In genomic region chr1:26828352-26829093, GRCh38 we compare ENCODE assay signal across 1 cellular context.
TF ChIP-seq lines count a peak whose summit lies in the region.

No MANE protein-coding gene starts in this region.

TF ChIP-seq in GM12878, 131 proteins besides CTCF, POLR2A, EP300 and RAD21 (continues in another document):
- TF ChIP-seq TCF7 (IDR thresholded peaks at IDR 0.05; ENCODE audit: borderline replicate concordance) (no peak), PBX3 (IDR thresholded peaks at IDR 0.05; ENCODE audit: insufficient replicate concordance, low read depth, low read length) (no peak), EED (IDR thresholded peaks at IDR 0.05; ENCODE audit: low read depth) (no peak), SPI1 (IDR thresholded peaks at IDR 0.05; ENCODE audit: borderline replicate concordance, insufficient read depth, low read depth, low read length) (peak; percentile 5; the same call in 1 of the 2 replicates), HDGF (IDR thresholded peaks at IDR 0.05) (no peak), JUND (IDR thresholded peaks at IDR 0.05; ENCODE audit: low read depth, low read length) (no peak), RAD51 (IDR thresholded peaks at IDR 0.05) (no peak), ESRRA (IDR thresholded peaks at IDR 0.05; ENCODE audit: low read length) (no peak), CBFB (IDR thresholded peaks at IDR 0.05; ENCODE audit: low read depth) (0 out of 2 replicates have a peak, but pooled peaks have one; percentile 23), MAX (IDR thresholded peaks at IDR 0.05; ENCODE audit: low read depth, low read length) (no peak), SP1 (IDR thresholded peaks at IDR 0.05; ENCODE audit: low read depth, low read length) (no peak), SIX5 (IDR thresholded peaks at IDR 0.05; ENCODE audit: low read depth, low read length, severe bottlenecking) (no peak), NFIC (IDR thresholded peaks at IDR 0.05; ENCODE audit: low read depth, low read length) (0 out of 2 replicates have a peak, but pooled peaks have one; percentile 34), RUNX3 (IDR thresholded peaks at IDR 0.05; ENCODE audit: low read length) (peak; percentile 50; the same call in 1 of the 2 replicates), TBL1XR1 (IDR thresholded peaks at IDR 0.05; ENCODE audit: low read depth, low read length) (no peak), STAT3 (IDR thresholded peaks at IDR 0.05; ENCODE audit: low read depth, low read length) (no peak), SRF (IDR thresholded peaks at IDR 0.05; ENCODE audit: low read depth in 2 of 2, low read length in 2 of 2) (no peak), MLLT1 (IDR thresholded peaks at IDR 0.05) (no peak; the same call in 1 of the 2 replicates), ZBTB33 (IDR thresholded peaks at IDR 0.05) (no peak), NKRF (conservative IDR thresholded peaks at IDR 0.05) (no peak), NR2C1 (IDR thresholded peaks at IDR 0.05) (no peak), IKZF1 (conservative IDR thresholded peaks at IDR 0.05) (no peak; the same call in 1 of the 2 replicates), NR2F1 (conservative IDR thresholded peaks at IDR 0.05) (peak; percentile 91), EZH2 (IDR thresholded peaks at IDR 0.05; ENCODE audit: borderline replicate concordance, control insufficient read depth, low read depth, low read length) (no peak), RELA (IDR thresholded peaks at IDR 0.05; ENCODE audit: borderline replicate concordance, partially characterized antibody) (no peak), ATF7 (IDR thresholded peaks at IDR 0.05; ENCODE audit: low read depth) (no peak), RCOR1 (conservative IDR thresholded peaks at IDR 0.05; ENCODE audit: low read depth, low read length) (no peak), MYC (IDR thresholded peaks at IDR 0.05; ENCODE audit: insufficient read depth, insufficient read length, insufficient replicate concordance, low read length, severe bottlenecking) (no peak), ZNF384 (IDR thresholded peaks at IDR 0.05; ENCODE audit: borderline replicate concordance, low read depth, low read length) (no peak), HDAC2 (IDR thresholded peaks at IDR 0.05) (no peak), ASH2L (IDR thresholded peaks at IDR 0.05; ENCODE audit: borderline replicate concordance, low read depth) (no peak), NFYA (IDR thresholded peaks at IDR 0.05; ENCODE audit: borderline replicate concordance, low read depth, low read length) (no peak), SREBF2 (IDR thresholded peaks at IDR 0.05; ENCODE audit: low read length) (no peak)
- TF ChIP-seq, protein P1, sequence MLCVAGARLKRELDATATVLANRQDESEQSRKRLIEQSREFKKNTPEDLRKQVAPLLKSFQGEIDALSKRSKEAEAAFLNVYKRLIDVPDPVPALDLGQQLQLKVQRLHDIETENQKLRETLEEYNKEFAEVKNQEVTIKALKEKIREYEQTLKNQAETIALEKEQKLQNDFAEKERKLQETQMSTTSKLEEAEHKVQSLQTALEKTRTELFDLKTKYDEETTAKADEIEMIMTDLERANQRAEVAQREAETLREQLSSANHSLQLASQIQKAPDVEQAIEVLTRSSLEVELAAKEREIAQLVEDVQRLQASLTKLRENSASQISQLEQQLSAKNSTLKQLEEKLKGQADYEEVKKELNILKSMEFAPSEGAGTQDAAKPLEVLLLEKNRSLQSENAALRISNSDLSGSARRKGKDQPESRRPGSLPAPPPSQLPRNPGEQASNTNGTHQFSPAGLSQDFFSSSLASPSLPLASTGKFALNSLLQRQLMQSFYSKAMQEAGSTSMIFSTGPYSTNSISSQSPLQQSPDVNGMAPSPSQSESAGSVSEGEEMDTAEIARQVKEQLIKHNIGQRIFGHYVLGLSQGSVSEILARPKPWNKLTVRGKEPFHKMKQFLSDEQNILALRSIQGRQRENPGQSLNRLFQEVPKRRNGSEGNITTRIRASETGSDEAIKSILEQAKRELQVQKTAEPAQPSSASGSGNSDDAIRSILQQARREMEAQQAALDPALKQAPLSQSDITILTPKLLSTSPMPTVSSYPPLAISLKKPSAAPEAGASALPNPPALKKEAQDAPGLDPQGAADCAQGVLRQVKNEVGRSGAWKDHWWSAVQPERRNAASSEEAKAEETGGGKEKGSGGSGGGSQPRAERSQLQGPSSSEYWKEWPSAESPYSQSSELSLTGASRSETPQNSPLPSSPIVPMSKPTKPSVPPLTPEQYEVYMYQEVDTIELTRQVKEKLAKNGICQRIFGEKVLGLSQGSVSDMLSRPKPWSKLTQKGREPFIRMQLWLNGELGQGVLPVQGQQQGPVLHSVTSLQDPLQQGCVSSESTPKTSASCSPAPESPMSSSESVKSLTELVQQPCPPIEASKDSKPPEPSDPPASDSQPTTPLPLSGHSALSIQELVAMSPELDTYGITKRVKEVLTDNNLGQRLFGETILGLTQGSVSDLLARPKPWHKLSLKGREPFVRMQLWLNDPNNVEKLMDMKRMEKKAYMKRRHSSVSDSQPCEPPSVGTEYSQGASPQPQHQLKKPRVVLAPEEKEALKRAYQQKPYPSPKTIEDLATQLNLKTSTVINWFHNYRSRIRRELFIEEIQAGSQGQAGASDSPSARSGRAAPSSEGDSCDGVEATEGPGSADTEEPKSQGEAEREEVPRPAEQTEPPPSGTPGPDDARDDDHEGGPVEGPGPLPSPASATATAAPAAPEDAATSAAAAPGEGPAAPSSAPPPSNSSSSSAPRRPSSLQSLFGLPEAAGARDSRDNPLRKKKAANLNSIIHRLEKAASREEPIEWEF (IDR thresholded peaks at IDR 0.05; ENCODE audit: insufficient replicate concordance, low read depth, low read length), result no peak
- TF ChIP-seq, protein P2, sequence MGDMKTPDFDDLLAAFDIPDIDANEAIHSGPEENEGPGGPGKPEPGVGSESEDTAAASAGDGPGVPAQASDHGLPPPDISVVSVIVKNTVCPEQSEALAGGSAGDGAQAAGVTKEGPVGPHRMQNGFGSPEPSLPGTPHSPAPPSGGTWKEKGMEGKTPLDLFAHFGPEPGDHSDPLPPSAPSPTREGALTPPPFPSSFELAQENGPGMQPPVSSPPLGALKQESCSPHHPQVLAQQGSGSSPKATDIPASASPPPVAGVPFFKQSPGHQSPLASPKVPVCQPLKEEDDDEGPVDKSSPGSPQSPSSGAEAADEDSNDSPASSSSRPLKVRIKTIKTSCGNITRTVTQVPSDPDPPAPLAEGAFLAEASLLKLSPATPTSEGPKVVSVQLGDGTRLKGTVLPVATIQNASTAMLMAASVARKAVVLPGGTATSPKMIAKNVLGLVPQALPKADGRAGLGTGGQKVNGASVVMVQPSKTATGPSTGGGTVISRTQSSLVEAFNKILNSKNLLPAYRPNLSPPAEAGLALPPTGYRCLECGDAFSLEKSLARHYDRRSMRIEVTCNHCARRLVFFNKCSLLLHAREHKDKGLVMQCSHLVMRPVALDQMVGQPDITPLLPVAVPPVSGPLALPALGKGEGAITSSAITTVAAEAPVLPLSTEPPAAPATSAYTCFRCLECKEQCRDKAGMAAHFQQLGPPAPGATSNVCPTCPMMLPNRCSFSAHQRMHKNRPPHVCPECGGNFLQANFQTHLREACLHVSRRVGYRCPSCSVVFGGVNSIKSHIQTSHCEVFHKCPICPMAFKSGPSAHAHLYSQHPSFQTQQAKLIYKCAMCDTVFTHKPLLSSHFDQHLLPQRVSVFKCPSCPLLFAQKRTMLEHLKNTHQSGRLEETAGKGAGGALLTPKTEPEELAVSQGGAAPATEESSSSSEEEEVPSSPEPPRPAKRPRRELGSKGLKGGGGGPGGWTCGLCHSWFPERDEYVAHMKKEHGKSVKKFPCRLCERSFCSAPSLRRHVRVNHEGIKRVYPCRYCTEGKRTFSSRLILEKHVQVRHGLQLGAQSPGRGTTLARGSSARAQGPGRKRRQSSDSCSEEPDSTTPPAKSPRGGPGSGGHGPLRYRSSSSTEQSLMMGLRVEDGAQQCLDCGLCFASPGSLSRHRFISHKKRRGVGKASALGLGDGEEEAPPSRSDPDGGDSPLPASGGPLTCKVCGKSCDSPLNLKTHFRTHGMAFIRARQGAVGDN (IDR thresholded peaks at IDR 0.05), result peak; percentile 48
- TF ChIP-seq, protein P3, sequence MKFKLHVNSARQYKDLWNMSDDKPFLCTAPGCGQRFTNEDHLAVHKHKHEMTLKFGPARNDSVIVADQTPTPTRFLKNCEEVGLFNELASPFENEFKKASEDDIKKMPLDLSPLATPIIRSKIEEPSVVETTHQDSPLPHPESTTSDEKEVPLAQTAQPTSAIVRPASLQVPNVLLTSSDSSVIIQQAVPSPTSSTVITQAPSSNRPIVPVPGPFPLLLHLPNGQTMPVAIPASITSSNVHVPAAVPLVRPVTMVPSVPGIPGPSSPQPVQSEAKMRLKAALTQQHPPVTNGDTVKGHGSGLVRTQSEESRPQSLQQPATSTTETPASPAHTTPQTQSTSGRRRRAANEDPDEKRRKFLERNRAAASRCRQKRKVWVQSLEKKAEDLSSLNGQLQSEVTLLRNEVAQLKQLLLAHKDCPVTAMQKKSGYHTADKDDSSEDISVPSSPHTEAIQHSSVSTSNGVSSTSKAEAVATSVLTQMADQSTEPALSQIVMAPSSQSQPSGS (IDR thresholded peaks at IDR 0.05; ENCODE audit: low read length), result no peak
- TF ChIP-seq, protein P4, sequence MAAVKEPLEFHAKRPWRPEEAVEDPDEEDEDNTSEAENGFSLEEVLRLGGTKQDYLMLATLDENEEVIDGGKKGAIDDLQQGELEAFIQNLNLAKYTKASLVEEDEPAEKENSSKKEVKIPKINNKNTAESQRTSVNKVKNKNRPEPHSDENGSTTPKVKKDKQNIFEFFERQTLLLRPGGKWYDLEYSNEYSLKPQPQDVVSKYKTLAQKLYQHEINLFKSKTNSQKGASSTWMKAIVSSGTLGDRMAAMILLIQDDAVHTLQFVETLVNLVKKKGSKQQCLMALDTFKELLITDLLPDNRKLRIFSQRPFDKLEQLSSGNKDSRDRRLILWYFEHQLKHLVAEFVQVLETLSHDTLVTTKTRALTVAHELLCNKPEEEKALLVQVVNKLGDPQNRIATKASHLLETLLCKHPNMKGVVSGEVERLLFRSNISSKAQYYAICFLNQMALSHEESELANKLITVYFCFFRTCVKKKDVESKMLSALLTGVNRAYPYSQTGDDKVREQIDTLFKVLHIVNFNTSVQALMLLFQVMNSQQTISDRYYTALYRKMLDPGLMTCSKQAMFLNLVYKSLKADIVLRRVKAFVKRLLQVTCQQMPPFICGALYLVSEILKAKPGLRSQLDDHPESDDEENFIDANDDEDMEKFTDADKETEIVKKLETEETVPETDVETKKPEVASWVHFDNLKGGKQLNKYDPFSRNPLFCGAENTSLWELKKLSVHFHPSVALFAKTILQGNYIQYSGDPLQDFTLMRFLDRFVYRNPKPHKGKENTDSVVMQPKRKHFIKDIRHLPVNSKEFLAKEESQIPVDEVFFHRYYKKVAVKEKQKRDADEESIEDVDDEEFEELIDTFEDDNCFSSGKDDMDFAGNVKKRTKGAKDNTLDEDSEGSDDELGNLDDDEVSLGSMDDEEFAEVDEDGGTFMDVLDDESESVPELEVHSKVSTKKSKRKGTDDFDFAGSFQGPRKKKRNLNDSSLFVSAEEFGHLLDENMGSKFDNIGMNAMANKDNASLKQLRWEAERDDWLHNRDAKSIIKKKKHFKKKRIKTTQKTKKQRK (IDR thresholded peaks at IDR 0.05; ENCODE audit: low read depth, low read length), result no peak
- TF ChIP-seq, protein P5, sequence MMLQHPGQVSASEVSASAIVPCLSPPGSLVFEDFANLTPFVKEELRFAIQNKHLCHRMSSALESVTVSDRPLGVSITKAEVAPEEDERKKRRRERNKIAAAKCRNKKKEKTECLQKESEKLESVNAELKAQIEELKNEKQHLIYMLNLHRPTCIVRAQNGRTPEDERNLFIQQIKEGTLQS (IDR thresholded peaks at IDR 0.05; ENCODE audit: borderline replicate concordance, extremely low read depth, low read depth, low read length), result no peak
